ENCODE assay signal across 12 cellular contexts in the genomic region with DNA sequence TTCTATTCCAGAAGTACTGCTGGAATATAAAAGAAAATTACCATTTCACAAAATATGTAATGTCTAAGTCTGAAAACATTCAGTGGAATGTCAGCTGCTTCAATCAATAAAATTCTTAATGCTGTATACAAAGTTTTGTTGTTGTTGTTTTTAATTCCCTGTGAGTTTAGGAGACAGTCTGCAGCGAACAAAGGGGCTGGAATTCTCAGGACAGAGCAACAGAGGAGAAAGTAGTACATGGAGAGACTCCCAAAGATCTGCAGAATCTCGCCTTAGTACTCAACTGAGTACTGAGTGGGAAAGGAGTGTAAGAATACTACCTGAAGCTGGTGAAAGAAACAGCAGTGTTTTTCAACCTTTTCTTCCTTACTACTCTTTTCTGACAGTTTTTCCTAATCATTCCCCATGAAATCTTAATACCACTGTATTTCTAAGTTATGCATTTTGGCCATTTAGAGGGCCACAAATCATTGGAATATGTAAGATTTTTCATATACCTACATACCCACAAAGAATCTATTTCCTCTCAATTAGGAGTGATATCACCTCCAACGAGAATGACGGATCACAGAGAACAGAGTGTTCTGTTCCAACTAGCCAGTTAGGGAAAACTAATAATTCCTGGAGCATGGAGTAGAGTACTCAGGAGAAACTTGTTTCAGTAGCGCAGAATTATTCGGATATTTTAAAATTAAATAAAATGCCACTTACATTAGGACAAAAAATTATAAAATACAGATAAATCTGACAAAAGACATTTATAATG. TPM values are rescaled to one million over a fixed set of nuclear protein-coding genes. Genes with fewer than 3 reads are reported as not detected.
DNase-seq lines count a peak whose midpoint lies in the region; ATAC-seq, FAIRE-seq and TF ChIP-seq lines count a peak whose summit lies in the region.
"Had no signal": no experiment of that assay in that cellular context is flagged by ENCODE, and none has a peak within 500 bp of the region (broad histone marks: within the 10 kb centered on the region; RNA-seq: fewer than 3 reads in every experiment).

No MANE protein-coding gene starts in this region.

- peak; percentile 54 for ATAC-seq in left lobe of liver
- ATAC-seq: activated CD4-positive, CD25-positive, alpha-beta regulatory T cell treated with anti-CD3 and anti-CD28 coated beads, Interleukin-2, amount 50 U/mL, for 24 hours had no signal

- no peak for FAIRE-seq in astrocyte (lab: Jason Lieb, UNC)

- no peaks in the 10 kb centered on the region for H3K27me3 Mint-ChIP-seq in astrocyte (ENCODE audit: low read depth, unreplicated experiment)

- H3K4me3 ChIP-seq in astrocyte (ENCODE audit: insufficient read depth, low read depth, low read length): no peak overlapping the region

- peak overlapping the region; percentile 39 for H3K4me2 ChIP-seq in astrocyte (ENCODE audit: low read length)

- H3K36me3 ChIP-seq in astrocyte (ENCODE audit: insufficient read depth, low read length): peaks cover 15% of the 10 kb centered on the region

- peaks cover 7% of the 10 kb centered on the region for H4K20me1 ChIP-seq in astrocyte (ENCODE audit: insufficient read depth, low read length)

- peak overlapping the region; percentile 2 for H3K27ac Mint-ChIP-seq in astrocyte (ENCODE audit: unreplicated experiment)

- H3K27ac ChIP-seq in astrocyte (ENCODE audit: low read depth, low read length): peak overlapping the region; percentile 33
- H3K27ac ChIP-seq in substantia nigra (ENCODE audit: low read depth, low read length, poor library complexity, severe bottlenecking): peak overlapping the region; percentile 8

- DNase-seq in EL (peak; percentile 46), astrocyte (ENCODE audit: low read depth) (peak; percentile 54), left lobe of liver (ENCODE audit: low spot score) (no peak), substantia nigra (lab: John Stamatoyannopoulos, UW) (no peak), HuH-7.5 (ENCODE audit: low spot score) (no peak), HT-29 (ENCODE audit: low spot score) (no peak), NCI-H187 treated with DMSO at 0.1 percent for 48 hours (lab: John Stamatoyannopoulos, UW) (no peak)
- no peak for DNase-seq in stimulated activated CD4-positive, alpha-beta T cell treated with anti-CD3 and anti-CD28 coated beads, Interleukin-12 subunit alpha, Interleukin-12 subunit beta, amount 100 ng/mL, for 4 hours
- DNase-seq: AML-193, NCI-H1930, T-helper 2 cell had no signal

- H3K79me2 ChIP-seq in astrocyte (ENCODE audit: insufficient read depth, low read length): peaks cover 95% of the 10 kb centered on the region

- no peak overlapping the region for H3K4me3 Mint-ChIP-seq in astrocyte (ENCODE audit: unreplicated experiment)

- H2AFZ ChIP-seq in astrocyte (ENCODE audit: low read depth, low read length): no peak overlapping the region

- no peak for TF ChIP-seq CTCF in astrocyte (IDR thresholded peaks at IDR 0.05; ENCODE audit: insufficient read depth, low read depth, low read length)

- no peaks in the 10 kb centered on the region for H3K9me3 Mint-ChIP-seq in astrocyte (ENCODE audit: unreplicated experiment)

- H3K36me3 Mint-ChIP-seq in astrocyte (ENCODE audit: low read depth, unreplicated experiment): peaks cover 6% of the 10 kb centered on the region

- peaks cover 31% of the 10 kb centered on the region for H3K4me1 ChIP-seq in astrocyte (ENCODE audit: insufficient read depth, low read length)

- peaks cover 29% of the 10 kb centered on the region for H3K4me1 Mint-ChIP-seq in astrocyte (ENCODE audit: low read depth, unreplicated experiment)

- no peaks in the 10 kb centered on the region for H3K9me3 ChIP-seq in astrocyte (ENCODE audit: insufficient read depth, low read depth, low read length)

- H3K9ac ChIP-seq in astrocyte (ENCODE audit: low read length): peak overlapping the region; percentile 18

- no peaks in the 10 kb centered on the region for H3K27me3 ChIP-seq in astrocyte (ENCODE audit: insufficient read depth, low read length)

RNA-seq across cellular contexts. Expression of gene ANKRD28, which starts 16.0 kb away (rescaled TPM):
- total RNA-seq in astrocyte: 61.3 and 66.1 TPM in 2 replicates
- total RNA-seq in left lobe of liver: 27.2 TPM
- total RNA-seq in HT-29 (2014; rRNA removed; shearing (Covaris generic)): 21.4 and 28.5 TPM in 2 replicates

Comparison
In these comparisons a context has a peak if more than half of its experiments do, and no peak if none do; other contexts are left out.
1. DNase-seq: peak in EL (single experiment) and astrocyte (single experiment); none in left lobe of liver (single experiment), substantia nigra (0 of 49), stimulated activated CD4-positive, alpha-beta T cell treated with anti-CD3 and anti-CD28 coated beads, Interleukin-12 subunit alpha, Interleukin-12 subunit beta, amount 100 ng/mL, for 4 hours (single experiment), HuH-7.5 (single experiment), HT-29 (single experiment) and NCI-H187 treated with DMSO at 0.1 percent for 48 hours (single experiment).